In genomic region chr22:48982321-48982905, GRCh38 we compare ENCODE assay signal across 27 cellular contexts.
"Had no signal": no experiment of that assay in that cellular context is flagged by ENCODE, and none has a peak within 500 bp of the region (broad histone marks: within the 10 kb centered on the region; RNA-seq: fewer than 3 reads in every experiment).

No MANE protein-coding gene starts in this region.

- H3K27ac Mint-ChIP-seq: activated CD4-positive, alpha-beta memory T cell treated with anti-CD3 and anti-CD28 coated beads, Interleukin-2, amount 10 ng/mL, durations not matched to agents 7 days and 5 days; activated CD4-positive, alpha-beta T cell treated with anti-CD3 and anti-CD28 coated beads, Interleukin-2, amount 10 ng/mL, durations not matched to agents 7 days and 5 days; activated naive CD4-positive, alpha-beta T cell treated with anti-CD3 and anti-CD28 coated beads, Interleukin-2, amount 10 ng/mL, durations not matched to agents 7 days and 5 days; activated naive CD4-positive, alpha-beta T cell treated with anti-CD3 and anti-CD28 coated beads, Interleukin-2, amount 50 U/mL, for 72 hours; activated naive CD8-positive, alpha-beta T cell treated with anti-CD3 and anti-CD28 coated beads, Interleukin-2, amount 10 ng/mL, durations not matched to agents 7 days and 5 days; activated T-cell treated with anti-CD3 and anti-CD28 coated beads, Interleukin-2, amount 50 U/mL, for 24 hours; activated T-cell treated with anti-CD3 and anti-CD28 coated beads, Interleukin-2, amount 50 U/mL, for 72 hours; WTC11 had no signal

- H3K36me3 ChIP-seq: ascending aorta, brain microvascular endothelial cell, heart left ventricle had no signal

- H3K9me3 Mint-ChIP-seq: activated T-cell treated with anti-CD3 and anti-CD28 coated beads, Interleukin-2, amount 50 U/mL, for 24 hours had no signal

- H3K4me3 Mint-ChIP-seq: activated CD4-positive, alpha-beta memory T cell treated with anti-CD3 and anti-CD28 coated beads, Interleukin-2, amount 10 ng/mL, durations not matched to agents 7 days and 5 days; activated CD4-positive, alpha-beta T cell treated with anti-CD3 and anti-CD28 coated beads, Interleukin-2, amount 10 ng/mL, durations not matched to agents 7 days and 5 days; activated naive CD4-positive, alpha-beta T cell treated with anti-CD3 and anti-CD28 coated beads, Interleukin-2, amount 10 ng/mL, durations not matched to agents 7 days and 5 days; activated naive CD8-positive, alpha-beta T cell treated with anti-CD3 and anti-CD28 coated beads, Interleukin-2, amount 10 ng/mL, durations not matched to agents 7 days and 5 days; activated T-cell treated with anti-CD3 and anti-CD28 coated beads, Interleukin-2, amount 50 U/mL, for 24 hours; activated T-cell treated with anti-CD3 and anti-CD28 coated beads, Interleukin-2, amount 50 U/mL, for 72 hours; central memory CD8-positive, alpha-beta T cell; WTC11 had no signal

- H3K27me3 Mint-ChIP-seq: activated CD4-positive, alpha-beta memory T cell treated with anti-CD3 and anti-CD28 coated beads, Interleukin-2, amount 10 ng/mL, durations not matched to agents 7 days and 5 days; activated CD4-positive, alpha-beta T cell treated with anti-CD3 and anti-CD28 coated beads, Interleukin-2, amount 10 ng/mL, durations not matched to agents 7 days and 5 days; activated naive CD4-positive, alpha-beta T cell treated with anti-CD3 and anti-CD28 coated beads, Interleukin-2, amount 10 ng/mL, durations not matched to agents 7 days and 5 days; activated naive CD8-positive, alpha-beta T cell treated with anti-CD3 and anti-CD28 coated beads, Interleukin-2, amount 10 ng/mL, durations not matched to agents 7 days and 5 days had no signal

- H3K4me3 ChIP-seq: ascending aorta, heart left ventricle had no signal

- H3K27ac ChIP-seq: ascending aorta, brain microvascular endothelial cell, epithelial cell of prostate, heart left ventricle, VCaP had no signal

- H3K4me1 ChIP-seq: ascending aorta, heart left ventricle had no signal

- H3K27me3 ChIP-seq: ascending aorta, brain microvascular endothelial cell had no signal

- H3K9me3 ChIP-seq: ascending aorta had no signal

- DNase-seq: activated CD4-positive, alpha-beta memory T cell treated with anti-CD3 and anti-CD28 coated beads, Interleukin-2, amount 10 ng/mL, durations not matched to agents 7 days and 5 days; activated CD4-positive, alpha-beta T cell treated with anti-CD3 and anti-CD28 coated beads for 1 hour; activated CD4-positive, alpha-beta T cell treated with anti-CD3 and anti-CD28 coated beads for 4 hours; activated CD4-positive, alpha-beta T cell treated with anti-CD3 and anti-CD28 coated beads, Interleukin-2, amount 10 ng/mL, durations not matched to agents 7 days and 5 days; activated CD4-positive, alpha-beta T cell treated with anti-CD3 and anti-CD28 coated beads, Interleukin-2, amount 50 U/mL, for 4 hours; activated CD8-positive, alpha-beta memory T cell treated with anti-CD3 and anti-CD28 coated beads, Interleukin-2, amount 50 U/mL, for 48 hours; activated gamma-delta T cell; activated naive CD4-positive, alpha-beta T cell; activated naive CD4-positive, alpha-beta T cell treated with anti-CD3 and anti-CD28 coated beads, Interleukin-2, amount 10 ng/mL, durations not matched to agents 7 days and 5 days; activated naive CD8-positive, alpha-beta T cell treated with anti-CD3 and anti-CD28 coated beads, Interleukin-2, amount 10 ng/mL, durations not matched to agents 7 days and 5 days; activated T-cell treated with anti-CD3 and anti-CD28 coated beads for 4 hours; activated T-cell treated with anti-CD3 and anti-CD28 coated beads, Interleukin-2, amount 50 U/mL, for 24 hours; activated T-cell treated with anti-CD3 and anti-CD28 coated beads, Interleukin-2, amount 50 U/mL, for 72 hours; brain microvascular endothelial cell; cortex of kidney; dermis blood vessel endothelial cell; effector CD4-positive, alpha-beta T cell; foreskin fibroblast; glutamatergic neuron; heart left ventricle; T-helper 2 cell had no signal

- H3K36me3 Mint-ChIP-seq: activated naive CD4-positive, alpha-beta T cell treated with anti-CD3 and anti-CD28 coated beads, Interleukin-2, amount 10 ng/mL, durations not matched to agents 7 days and 5 days; activated naive CD4-positive, alpha-beta T cell treated with anti-CD3 and anti-CD28 coated beads, Interleukin-2, amount 50 U/mL, for 72 hours; activated naive CD8-positive, alpha-beta T cell treated with anti-CD3 and anti-CD28 coated beads, Interleukin-2, amount 10 ng/mL, durations not matched to agents 7 days and 5 days had no signal

- ATAC-seq: activated naive CD4-positive, alpha-beta T cell treated with anti-CD3 and anti-CD28 coated beads, Interleukin-2, amount 50 U/mL, for 72 hours; activated T-cell treated with anti-CD3 and anti-CD28 coated beads, Interleukin-2, amount 50 U/mL, for 72 hours; heart left ventricle; WTC11 had no signal

- H3K4me1 Mint-ChIP-seq: activated CD4-positive, alpha-beta memory T cell treated with anti-CD3 and anti-CD28 coated beads, Interleukin-2, amount 10 ng/mL, durations not matched to agents 7 days and 5 days; activated CD4-positive, alpha-beta T cell treated with anti-CD3 and anti-CD28 coated beads, Interleukin-2, amount 10 ng/mL, durations not matched to agents 7 days and 5 days; activated naive CD4-positive, alpha-beta T cell treated with anti-CD3 and anti-CD28 coated beads, Interleukin-2, amount 10 ng/mL, durations not matched to agents 7 days and 5 days; activated naive CD8-positive, alpha-beta T cell treated with anti-CD3 and anti-CD28 coated beads, Interleukin-2, amount 10 ng/mL, durations not matched to agents 7 days and 5 days; central memory CD8-positive, alpha-beta T cell; WTC11 had no signal
